In genomic region chr3:114290911-114291901, GRCh38 we compare ENCODE assay signal across 8 cellular contexts. TPM values are rescaled to one million over a fixed set of nuclear protein-coding genes. Genes with fewer than 3 reads are reported as not detected.
DNase-seq lines count a peak whose midpoint lies in the region; ATAC-seq lines count a peak whose summit lies in the region.

No MANE protein-coding gene starts in this region.

- intact Hi-C loops in Right ventricle myocardium inferior (cut with DNase I): loop anchor here (5.0 to 10.0 kb wide), 2 partner anchors 136 to 876 kb away; no protein-coding TSS in a partner anchor

- no peaks in the 10 kb centered on the region for H3K27me3 ChIP-seq in rectal smooth muscle tissue (ENCODE audit: control insufficient read depth, insufficient read depth, low read length)

- DNase-seq in ELR (ENCODE audit: low read depth) (peak; percentile 64), HuH-7.5 (ENCODE audit: low spot score) (peak; percentile 64), SIG-M5 (lab: John Stamatoyannopoulos, UW) (peak; percentile 10), Right ventricle myocardium inferior (ENCODE audit: missing footprints) (peak; percentile 80), OCI-M2 (lab: John Stamatoyannopoulos, UW; ENCODE audit: unreplicated experiment) (no peak)
- peak; percentile 86 for DNase-seq in activated effector memory CD4-positive, alpha-beta T cell treated with Interleukin-2 at 50 U/mL for 16 hours

- H3K27ac ChIP-seq in rectal smooth muscle tissue (ENCODE audit: low read depth, low read length): no peak overlapping the region

- H3K4me1 ChIP-seq in rectal smooth muscle tissue (ENCODE audit: control insufficient read depth, insufficient read depth, low read length): no peaks in the 10 kb centered on the region

- no peaks in the 10 kb centered on the region for H3K36me3 ChIP-seq in rectal smooth muscle tissue (ENCODE audit: control insufficient read depth, insufficient read depth, low read length)

- peak; percentile 92 for ATAC-seq in GM21717 (IDR thresholded peaks at IDR 0.05; ENCODE audit: unreplicated experiment)
- ATAC-seq in Right ventricle myocardium inferior: peak; percentile 31

- no peak overlapping the region for H3K9ac ChIP-seq in rectal smooth muscle tissue (ENCODE audit: low read length)

- H3K4me3 ChIP-seq in rectal smooth muscle tissue (ENCODE audit: low read length): peak overlapping the region; percentile 34

RNA-seq across cellular contexts. Expression of gene TIGIT, which starts 2.6 kb away (rescaled TPM):
- total RNA-seq in Right ventricle myocardium inferior: not detected

RNA-seq across cellular contexts. Expression of gene ZNF80, which starts 53.8 kb away (rescaled TPM):
- total RNA-seq in Right ventricle myocardium inferior: not detected
